1 cellular context compared by ENCODE assay signal in genomic region chr4:77819836-77820679, GRCh38.
TF ChIP-seq lines count a peak whose summit lies in the region.

No MANE protein-coding gene starts in this region.

TF ChIP-seq in HCT116, 20 proteins besides CTCF, POLR2A, EP300 and RAD21 (continued from another document):
- TF ChIP-seq REST (IDR thresholded peaks at IDR 0.05; ENCODE audit: low read depth): no peak
- TF ChIP-seq, protein P1, sequence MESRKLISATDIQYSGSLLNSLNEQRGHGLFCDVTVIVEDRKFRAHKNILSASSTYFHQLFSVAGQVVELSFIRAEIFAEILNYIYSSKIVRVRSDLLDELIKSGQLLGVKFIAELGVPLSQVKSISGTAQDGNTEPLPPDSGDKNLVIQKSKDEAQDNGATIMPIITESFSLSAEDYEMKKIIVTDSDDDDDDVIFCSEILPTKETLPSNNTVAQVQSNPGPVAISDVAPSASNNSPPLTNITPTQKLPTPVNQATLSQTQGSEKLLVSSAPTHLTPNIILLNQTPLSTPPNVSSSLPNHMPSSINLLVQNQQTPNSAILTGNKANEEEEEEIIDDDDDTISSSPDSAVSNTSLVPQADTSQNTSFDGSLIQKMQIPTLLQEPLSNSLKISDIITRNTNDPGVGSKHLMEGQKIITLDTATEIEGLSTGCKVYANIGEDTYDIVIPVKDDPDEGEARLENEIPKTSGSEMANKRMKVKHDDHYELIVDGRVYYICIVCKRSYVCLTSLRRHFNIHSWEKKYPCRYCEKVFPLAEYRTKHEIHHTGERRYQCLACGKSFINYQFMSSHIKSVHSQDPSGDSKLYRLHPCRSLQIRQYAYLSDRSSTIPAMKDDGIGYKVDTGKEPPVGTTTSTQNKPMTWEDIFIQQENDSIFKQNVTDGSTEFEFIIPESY (IDR thresholded peaks at IDR 0.05; ENCODE audit: extremely low read depth, insufficient replicate concordance, low read length): no peak
- TF ChIP-seq EZH2phosphoT487 (IDR thresholded peaks at IDR 0.05; ENCODE audit: borderline replicate concordance): no peak
- no peak for TF ChIP-seq ZNF274 (IDR thresholded peaks at IDR 0.05; ENCODE audit: low read depth, low read length)
- no peak for TF ChIP-seq SRF (IDR thresholded peaks at IDR 0.05; ENCODE audit: low read depth)
- TF ChIP-seq SP1 (IDR thresholded peaks at IDR 0.05; ENCODE audit: low read depth): peak; percentile 49; the same call in 1 of the 2 replicates
- no peak for TF ChIP-seq ELF1 (IDR thresholded peaks at IDR 0.05; ENCODE audit: borderline replicate concordance, low read depth)
- no peak for TF ChIP-seq JUND (IDR thresholded peaks at IDR 0.05)
- no peak for TF ChIP-seq FOSL1 (IDR thresholded peaks at IDR 0.05; ENCODE audit: low read depth)
- TF ChIP-seq, protein P2, sequence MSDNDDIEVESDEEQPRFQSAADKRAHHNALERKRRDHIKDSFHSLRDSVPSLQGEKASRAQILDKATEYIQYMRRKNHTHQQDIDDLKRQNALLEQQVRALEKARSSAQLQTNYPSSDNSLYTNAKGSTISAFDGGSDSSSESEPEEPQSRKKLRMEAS (IDR thresholded peaks at IDR 0.05): peak; percentile 80
- TF ChIP-seq CBX3 (IDR thresholded peaks at IDR 0.05; ENCODE audit: low read depth): 0 out of 2 replicates have a peak, but pooled peaks have one; percentile 27
- TF ChIP-seq SIN3A (IDR thresholded peaks at IDR 0.05; ENCODE audit: low read depth): peak; percentile 87
- TF ChIP-seq CEBPB (IDR thresholded peaks at IDR 0.05; ENCODE audit: low read depth): no peak
- no peak for TF ChIP-seq YY1 (IDR thresholded peaks at IDR 0.05; ENCODE audit: extremely low read depth, insufficient replicate concordance, low read depth, low read length)
- no peak for TF ChIP-seq EZH2 (IDR thresholded peaks at IDR 0.05)
TF ChIP-seq in HCT116: peak in this region for 6.
